Comparison of ENCODE assay signal across 9 cellular contexts in genomic region chr10:63114031-63114814, GRCh38. TPM values are rescaled to one million over a fixed set of nuclear protein-coding genes. Genes with fewer than 3 reads are reported as not detected.
DNase-seq lines count a peak whose midpoint lies in the region; TF ChIP-seq lines count a peak whose summit lies in the region.
"Had no signal": no experiment of that assay in that cellular context is flagged by ENCODE, and none has a peak within 500 bp of the region (broad histone marks: within the 10 kb centered on the region; RNA-seq: fewer than 3 reads in every experiment).

No MANE protein-coding gene starts in this region.

- intact Hi-C loops in ascending aorta (cut with DNase I) = loop anchor here (1.0 to 10.0 kb wide), 3 partner anchors 19 to 679 kb away; partner anchors contain the start of gene NRBF2

- H3K36me3 ChIP-seq in HEK293 (ENCODE audit: control insufficient read depth in 2 of 2, insufficient read depth in 1 of 2, low read length in 2 of 2) = no peaks in the 10 kb centered on the region
- H3K36me3 ChIP-seq in ascending aorta = no peaks in the 10 kb centered on the region
- H3K36me3 ChIP-seq in subcutaneous abdominal adipose tissue (ENCODE audit: control insufficient read depth in 5 of 5, insufficient read depth in 5 of 5, low read length in 5 of 5) = no peaks in the 10 kb centered on the region

- no peak overlapping the region for H3K27ac ChIP-seq in HEK293 (ENCODE audit: extremely low read depth, low read depth, low read length)
- peak overlapping the region in 1 of 2 donors; percentile 72 for H3K27ac ChIP-seq in ascending aorta
- peak overlapping the region; percentile 91 for H3K27ac ChIP-seq in subcutaneous abdominal adipose tissue (ENCODE audit: low read depth, low read length)

- no peak overlapping the region for H3K4me3 ChIP-seq in HEK293 (ENCODE audit: low read depth, low read length)
- H3K4me3 ChIP-seq in ascending aorta = no peak overlapping the region
- H3K4me3 ChIP-seq in subcutaneous abdominal adipose tissue (ENCODE audit: low read depth in 1 of 5, low read length in 5 of 5) = no peak overlapping the region

- CTCF ChIA-PET in HEK293 (lab: Yijun Ruan, JAX) = no interaction called here
- CTCF ChIA-PET in GM10248 (lab: Yijun Ruan, JAX) = no interaction called here

- POLR2A ChIA-PET in HEK293 (lab: Yijun Ruan, JAX) = no interaction called here
- POLR2A ChIA-PET in GM10248 (lab: Yijun Ruan, JAX) = no interaction called here

- H3K4me1 ChIP-seq in HEK293 (ENCODE audit: control insufficient read depth, insufficient read depth, low read length) (no peaks in the 10 kb centered on the region), ascending aorta (peaks cover 5 to 17% of the 10 kb centered on the region in 2 donors), subcutaneous abdominal adipose tissue (ENCODE audit: control insufficient read depth in 5 of 5, insufficient read depth in 5 of 5, low read length in 5 of 5) (peaks cover 0 to 23% (median 21%) of the 10 kb centered on the region in 5 donors)

- H3K9me3 ChIP-seq in HEK293 (ENCODE audit: control insufficient read depth, insufficient read depth, low read depth, low read length) (no peaks in the 10 kb centered on the region), ascending aorta (no peaks in the 10 kb centered on the region), subcutaneous abdominal adipose tissue (ENCODE audit: control insufficient read depth in 5 of 5, low read length in 5 of 5) (no peaks in the 10 kb centered on the region)

- H3K27me3 ChIP-seq in ascending aorta = no peaks in the 10 kb centered on the region
- no peaks in the 10 kb centered on the region for H3K27me3 ChIP-seq in subcutaneous abdominal adipose tissue (ENCODE audit: control insufficient read depth in 5 of 5, insufficient read depth in 4 of 5, low read length in 5 of 5)

- peak; percentile 37 to 92 for DNase-seq in ascending aorta (ENCODE audit: low spot score in 2 of 2)
- peak; percentile 27 for DNase-seq in hepatic stellate cell (ENCODE audit: low spot score)
- DNase-seq in GM10248 (ENCODE audit: extremely low spot score) = no peak
- DNase-seq in NCI-H1417 (lab: John Stamatoyannopoulos, UW) = no peak
- DNase-seq in activated T-cell treated with anti-CD3 and anti-CD28 coated beads, Interleukin-2, amount 50 U/mL, for 48 hours = no peak
- no peak for DNase-seq in activated effector memory CD4-positive, alpha-beta T cell treated with Interleukin-2 at 50 U/mL for 16 hours
- DNase-seq: NCI-H510A had no signal

- H3K9ac ChIP-seq in subcutaneous abdominal adipose tissue (ENCODE audit: low read length in 5 of 5) = peak overlapping the region in 4 of 5 donors; percentile 1 to 85 (median 56)

- TF ChIP-seq CTCF in HEK293 (tag by site-specific recombination; IDR thresholded peaks at IDR 0.05) = no peak
- TF ChIP-seq CTCF in ascending aorta (IDR thresholded peaks at IDR 0.05) = no peak
- TF ChIP-seq CTCF in GM10248 (IDR thresholded peaks at IDR 0.05; ENCODE audit: control extremely low read depth, extremely low read depth, low read depth, missing control alignments) = no peak

TF ChIP-seq in HEK293, 187 proteins besides CTCF, POLR2A, EP300 and RAD21:
- TF ChIP-seq ZNF518A (tag by site-specific recombination; conservative IDR thresholded peaks at IDR 0.05; ENCODE audit: low read depth) (peak; percentile 54), ZNF10 (tag by site-specific recombination; IDR thresholded peaks at IDR 0.05) (no peak), ZNF157 (tag by site-specific recombination; IDR thresholded peaks at IDR 0.05) (no peak), ZNF391 (tag by site-specific recombination; IDR thresholded peaks at IDR 0.05; ENCODE audit: borderline replicate concordance, low read depth) (no peak), ZSCAN16 (tag by site-specific recombination; IDR thresholded peaks at IDR 0.05) (no peak), ZNF660 (tag by site-specific recombination; IDR thresholded peaks at IDR 0.05) (0 out of 2 replicates have a peak, but pooled peaks have one; percentile 26), ZNF335 (tag by site-specific recombination; conservative IDR thresholded peaks at IDR 0.05) (0 out of 2 replicates have a peak, but pooled peaks have one; percentile 32), PRDM10 (tag by site-specific recombination; IDR thresholded peaks at IDR 0.05) (peak; percentile 54; the same call in 1 of the 2 replicates)

RNA-seq across cellular contexts. Expression of gene NRBF2, which starts 18.9 kb away (rescaled TPM):
- total RNA-seq in ascending aorta = 4.2 TPM

Comparison
In these comparisons a context has a peak if more than half of its experiments do, and no peak if none do; other contexts are left out.
1. DNase-seq: peak in ascending aorta (2 of 2) and hepatic stellate cell (single experiment); none in GM10248 (single experiment), NCI-H1417 (0 of 3), activated T-cell treated with anti-CD3 and anti-CD28 coated beads, Interleukin-2, amount 50 U/mL, for 48 hours (0 of 2) and activated effector memory CD4-positive, alpha-beta T cell treated with Interleukin-2 at 50 U/mL for 16 hours (single experiment).